ENCODE assay signal across 1 cellular context in genomic region chr2:201779996-201780673, GRCh38.
TF ChIP-seq lines count a peak whose summit lies in the region.

No MANE protein-coding gene starts in this region.

TF ChIP-seq in K562, 482 proteins besides CTCF, POLR2A, EP300 and RAD21:
- TF ChIP-seq ZNF778 (CRISPR knock-in tag; IDR thresholded peaks at IDR 0.05) (no peak), GTF2F1 (IDR thresholded peaks at IDR 0.05; ENCODE audit: low read depth, low read length) (no peak), RBM25 (IDR thresholded peaks at IDR 0.05; ENCODE audit: low read depth, low read length, severe bottlenecking) (no peak), POLR2AphosphoS5 (IDR thresholded peaks at IDR 0.05; ENCODE audit: control insufficient read depth, insufficient read depth, low read depth, low read length) (no peak), BRD4 (IDR thresholded peaks at IDR 0.05) (no peak), DIDO1 (tag; IDR thresholded peaks at IDR 0.05; ENCODE audit: low read depth) (no peak), TEAD1 (CRISPR knock-in tag; IDR thresholded peaks at IDR 0.05) (no peak), AFF4 (CRISPR knock-in tag; IDR thresholded peaks at IDR 0.05) (0 out of 2 replicates have a peak, but pooled peaks have one; percentile 55), LCOR (CRISPR knock-in tag; IDR thresholded peaks at IDR 0.05) (0 out of 2 replicates have a peak, but pooled peaks have one; percentile 28), KAT7 (CRISPR knock-in tag; IDR thresholded peaks at IDR 0.05; ENCODE audit: borderline replicate concordance) (peak; percentile 67; the same call in 1 of the 2 replicates), ZNF282 (CRISPR knock-in tag; IDR thresholded peaks at IDR 0.05) (no peak), PRDM10 (IDR thresholded peaks at IDR 0.05; ENCODE audit: partially characterized antibody) (peak; percentile 23), ZNF324 (CRISPR knock-in tag; IDR thresholded peaks at IDR 0.05) (no peak), ARID4B (CRISPR knock-in tag; IDR thresholded peaks at IDR 0.05) (no peak), ZBTB1 (CRISPR knock-in tag; IDR thresholded peaks at IDR 0.05; ENCODE audit: borderline replicate concordance, low read depth) (peak; percentile 51; the same call in 1 of the 2 replicates), MEF2D (tag; conservative IDR thresholded peaks at IDR 0.05; ENCODE audit: low read depth) (no peak), EGR1 (conservative IDR thresholded peaks at IDR 0.05) (peak; percentile 56), CC2D1A (IDR thresholded peaks at IDR 0.05) (no peak), SP2 (IDR thresholded peaks at IDR 0.05; ENCODE audit: extremely low read depth, low read depth, low read length, poor library complexity, severe bottlenecking) (no peak)
